ENCODE assay signal across 2 cellular contexts in the genomic region with DNA sequence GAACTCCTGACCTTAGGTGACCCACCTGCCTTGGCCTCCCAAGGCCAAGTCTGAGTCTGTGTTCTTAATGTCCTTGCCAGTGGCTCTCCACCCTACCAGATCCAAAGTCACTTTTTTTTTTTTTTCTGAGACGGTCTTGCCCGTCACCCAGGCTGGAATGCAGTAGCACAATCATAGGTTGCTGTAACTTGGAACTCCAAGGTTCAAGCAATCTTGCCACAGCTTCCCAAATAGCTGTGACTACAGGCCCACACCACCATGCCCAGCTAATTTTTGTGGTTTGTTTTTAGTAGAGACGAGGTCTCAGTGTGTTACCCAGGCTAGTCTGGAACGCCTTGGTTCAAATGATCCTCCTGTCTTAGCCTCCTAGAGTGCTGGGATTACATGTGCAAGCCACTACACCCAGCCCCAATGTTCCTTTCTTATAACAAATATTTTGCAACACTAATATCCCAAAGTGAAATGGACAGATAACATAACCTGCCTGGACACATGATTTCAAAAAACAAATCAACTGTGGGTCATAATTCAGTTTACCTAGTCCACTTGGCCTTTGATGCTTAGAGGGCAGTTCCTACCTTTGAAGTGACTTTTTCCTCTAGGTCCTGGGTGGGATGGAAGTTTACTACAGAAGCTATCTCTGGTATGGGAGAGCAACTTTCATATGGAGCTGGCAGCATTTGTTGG.
TF ChIP-seq lines count a peak whose summit lies in the region.

No MANE protein-coding gene starts in this region.

TF ChIP-seq in WTC11, 78 proteins besides CTCF, POLR2A, EP300 and RAD21:
- TF ChIP-seq FOXP1 (CRISPR knock-in tag; IDR thresholded peaks at IDR 0.05; ENCODE audit: borderline replicate concordance) (no peak), ZNF138 (CRISPR knock-in tag; conservative IDR thresholded peaks at IDR 0.05) (no peak), TEAD1 (CRISPR knock-in tag; IDR thresholded peaks at IDR 0.05) (no peak), IRF2 (CRISPR knock-in tag; IDR thresholded peaks at IDR 0.05; ENCODE audit: borderline replicate concordance, low read depth) (no peak), FOXP4 (CRISPR knock-in tag; IDR thresholded peaks at IDR 0.05) (no peak), RELA (CRISPR knock-in tag; IDR thresholded peaks at IDR 0.05; ENCODE audit: borderline replicate concordance) (no peak), RORB (CRISPR knock-in tag; IDR thresholded peaks at IDR 0.05) (no peak), USF1 (CRISPR knock-in tag; IDR thresholded peaks at IDR 0.05) (no peak), PREB (CRISPR knock-in tag; IDR thresholded peaks at IDR 0.05; ENCODE audit: borderline replicate concordance) (no peak), ATF3 (CRISPR knock-in tag; conservative IDR thresholded peaks at IDR 0.05) (no peak), TEAD4 (CRISPR knock-in tag; IDR thresholded peaks at IDR 0.05) (no peak), ATF1 (CRISPR knock-in tag; IDR thresholded peaks at IDR 0.05) (no peak), GABPB1 (CRISPR knock-in tag; IDR thresholded peaks at IDR 0.05) (no peak)

TF ChIP-seq in HepG2, 621 proteins besides CTCF, POLR2A, EP300 and RAD21 (continues in another document):
- TF ChIP-seq, protein P1, sequence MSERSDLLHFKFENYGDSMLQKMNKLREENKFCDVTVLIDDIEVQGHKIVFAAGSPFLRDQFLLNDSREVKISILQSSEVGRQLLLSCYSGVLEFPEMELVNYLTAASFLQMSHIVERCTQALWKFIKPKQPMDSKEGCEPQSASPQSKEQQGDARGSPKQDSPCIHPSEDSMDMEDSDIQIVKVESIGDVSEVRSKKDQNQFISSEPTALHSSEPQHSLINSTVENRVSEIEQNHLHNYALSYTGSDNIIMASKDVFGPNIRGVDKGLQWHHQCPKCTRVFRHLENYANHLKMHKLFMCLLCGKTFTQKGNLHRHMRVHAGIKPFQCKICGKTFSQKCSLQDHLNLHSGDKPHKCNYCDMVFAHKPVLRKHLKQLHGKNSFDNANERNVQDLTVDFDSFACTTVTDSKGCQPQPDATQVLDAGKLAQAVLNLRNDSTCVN (CRISPR knock-in tag; IDR thresholded peaks at IDR 0.05; ENCODE audit: borderline replicate concordance) = 0 out of 2 replicates have a peak, but pooled peaks have one; percentile 29
- TF ChIP-seq ZFP1 (CRISPR knock-in tag; IDR thresholded peaks at IDR 0.05) = peak; percentile 66; the same call in 1 of the 2 replicates
- TF ChIP-seq SAP130 (CRISPR knock-in tag; IDR thresholded peaks at IDR 0.05; ENCODE audit: low read depth) = peak; percentile 85
- no peak for TF ChIP-seq ZFP36L2 (CRISPR knock-in tag; IDR thresholded peaks at IDR 0.05)
- TF ChIP-seq, protein P2, sequence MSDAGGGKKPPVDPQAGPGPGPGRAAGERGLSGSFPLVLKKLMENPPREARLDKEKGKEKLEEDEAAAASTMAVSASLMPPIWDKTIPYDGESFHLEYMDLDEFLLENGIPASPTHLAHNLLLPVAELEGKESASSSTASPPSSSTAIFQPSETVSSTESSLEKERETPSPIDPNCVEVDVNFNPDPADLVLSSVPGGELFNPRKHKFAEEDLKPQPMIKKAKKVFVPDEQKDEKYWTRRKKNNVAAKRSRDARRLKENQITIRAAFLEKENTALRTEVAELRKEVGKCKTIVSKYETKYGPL (CRISPR knock-in tag; IDR thresholded peaks at IDR 0.05) = no peak
- peak; percentile 80; the same call in 1 of the 2 replicates for TF ChIP-seq HMG20A (CRISPR knock-in tag; IDR thresholded peaks at IDR 0.05; ENCODE audit: borderline replicate concordance)
- TF ChIP-seq HNF1A (IDR thresholded peaks at IDR 0.05; ENCODE audit: low read depth) = 0 out of 2 replicates have a peak, but pooled peaks have one; percentile 32
- TF ChIP-seq HNF1A (CRISPR knock-in tag; IDR thresholded peaks at IDR 0.05; ENCODE audit: borderline replicate concordance) = peak; percentile 25; the same call in 1 of the 2 replicates
- TF ChIP-seq ZNF12 (CRISPR knock-in tag; IDR thresholded peaks at IDR 0.05) = peak; percentile 78
- peak; percentile 76 for TF ChIP-seq NCOA2 (CRISPR knock-in tag; IDR thresholded peaks at IDR 0.05)
- TF ChIP-seq ZNF878 (CRISPR knock-in tag; IDR thresholded peaks at IDR 0.05) = peak; percentile 80; the same call in 1 of the 2 replicates
- TF ChIP-seq FOXA1 (IDR thresholded peaks at IDR 0.05) = no peak
- TF ChIP-seq FOXA1 (CRISPR knock-in tag; IDR thresholded peaks at IDR 0.05) = peak; percentile 76; the same call in 1 of the 2 replicates
- TF ChIP-seq, protein P3, sequence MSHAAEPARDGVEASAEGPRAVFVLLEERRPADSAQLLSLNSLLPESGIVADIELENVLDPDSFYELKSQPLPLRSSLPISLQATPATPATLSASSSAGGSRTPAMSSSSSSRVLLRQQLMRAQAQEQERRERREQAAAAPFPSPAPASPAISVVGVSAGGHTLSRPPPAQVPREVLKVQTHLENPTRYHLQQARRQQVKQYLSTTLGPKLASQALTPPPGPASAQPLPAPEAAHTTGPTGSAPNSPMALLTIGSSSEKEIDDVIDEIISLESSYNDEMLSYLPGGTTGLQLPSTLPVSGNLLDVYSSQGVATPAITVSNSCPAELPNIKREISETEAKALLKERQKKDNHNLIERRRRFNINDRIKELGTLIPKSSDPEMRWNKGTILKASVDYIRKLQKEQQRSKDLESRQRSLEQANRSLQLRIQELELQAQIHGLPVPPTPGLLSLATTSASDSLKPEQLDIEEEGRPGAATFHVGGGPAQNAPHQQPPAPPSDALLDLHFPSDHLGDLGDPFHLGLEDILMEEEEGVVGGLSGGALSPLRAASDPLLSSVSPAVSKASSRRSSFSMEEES (CRISPR knock-in tag; IDR thresholded peaks at IDR 0.05) = peak; percentile 86; the same call in 1 of the 2 replicates
- TF ChIP-seq, protein P4, sequence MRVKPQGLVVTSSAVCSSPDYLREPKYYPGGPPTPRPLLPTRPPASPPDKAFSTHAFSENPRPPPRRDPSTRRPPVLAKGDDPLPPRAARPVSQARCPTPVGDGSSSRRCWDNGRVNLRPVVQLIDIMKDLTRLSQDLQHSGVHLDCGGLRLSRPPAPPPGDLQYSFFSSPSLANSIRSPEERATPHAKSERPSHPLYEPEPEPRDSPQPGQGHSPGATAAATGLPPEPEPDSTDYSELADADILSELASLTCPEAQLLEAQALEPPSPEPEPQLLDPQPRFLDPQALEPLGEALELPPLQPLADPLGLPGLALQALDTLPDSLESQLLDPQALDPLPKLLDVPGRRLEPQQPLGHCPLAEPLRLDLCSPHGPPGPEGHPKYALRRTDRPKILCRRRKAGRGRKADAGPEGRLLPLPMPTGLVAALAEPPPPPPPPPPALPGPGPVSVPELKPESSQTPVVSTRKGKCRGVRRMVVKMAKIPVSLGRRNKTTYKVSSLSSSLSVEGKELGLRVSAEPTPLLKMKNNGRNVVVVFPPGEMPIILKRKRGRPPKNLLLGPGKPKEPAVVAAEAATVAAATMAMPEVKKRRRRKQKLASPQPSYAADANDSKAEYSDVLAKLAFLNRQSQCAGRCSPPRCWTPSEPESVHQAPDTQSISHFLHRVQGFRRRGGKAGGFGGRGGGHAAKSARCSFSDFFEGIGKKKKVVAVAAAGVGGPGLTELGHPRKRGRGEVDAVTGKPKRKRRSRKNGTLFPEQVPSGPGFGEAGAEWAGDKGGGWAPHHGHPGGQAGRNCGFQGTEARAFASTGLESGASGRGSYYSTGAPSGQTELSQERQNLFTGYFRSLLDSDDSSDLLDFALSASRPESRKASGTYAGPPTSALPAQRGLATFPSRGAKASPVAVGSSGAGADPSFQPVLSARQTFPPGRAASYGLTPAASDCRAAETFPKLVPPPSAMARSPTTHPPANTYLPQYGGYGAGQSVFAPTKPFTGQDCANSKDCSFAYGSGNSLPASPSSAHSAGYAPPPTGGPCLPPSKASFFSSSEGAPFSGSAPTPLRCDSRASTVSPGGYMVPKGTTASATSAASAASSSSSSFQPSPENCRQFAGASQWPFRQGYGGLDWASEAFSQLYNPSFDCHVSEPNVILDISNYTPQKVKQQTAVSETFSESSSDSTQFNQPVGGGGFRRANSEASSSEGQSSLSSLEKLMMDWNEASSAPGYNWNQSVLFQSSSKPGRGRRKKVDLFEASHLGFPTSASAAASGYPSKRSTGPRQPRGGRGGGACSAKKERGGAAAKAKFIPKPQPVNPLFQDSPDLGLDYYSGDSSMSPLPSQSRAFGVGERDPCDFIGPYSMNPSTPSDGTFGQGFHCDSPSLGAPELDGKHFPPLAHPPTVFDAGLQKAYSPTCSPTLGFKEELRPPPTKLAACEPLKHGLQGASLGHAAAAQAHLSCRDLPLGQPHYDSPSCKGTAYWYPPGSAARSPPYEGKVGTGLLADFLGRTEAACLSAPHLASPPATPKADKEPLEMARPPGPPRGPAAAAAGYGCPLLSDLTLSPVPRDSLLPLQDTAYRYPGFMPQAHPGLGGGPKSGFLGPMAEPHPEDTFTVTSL (CRISPR knock-in tag; IDR thresholded peaks at IDR 0.05; ENCODE audit: borderline replicate concordance) = peak; percentile 80; the same call in 1 of the 2 replicates
- TF ChIP-seq ELF3 (CRISPR knock-in tag; IDR thresholded peaks at IDR 0.05) = peak; percentile 77
- peak; percentile 67; the same call in 1 of the 2 replicates for TF ChIP-seq PPARG (CRISPR knock-in tag; conservative IDR thresholded peaks at IDR 0.05)
- TF ChIP-seq, protein P5, sequence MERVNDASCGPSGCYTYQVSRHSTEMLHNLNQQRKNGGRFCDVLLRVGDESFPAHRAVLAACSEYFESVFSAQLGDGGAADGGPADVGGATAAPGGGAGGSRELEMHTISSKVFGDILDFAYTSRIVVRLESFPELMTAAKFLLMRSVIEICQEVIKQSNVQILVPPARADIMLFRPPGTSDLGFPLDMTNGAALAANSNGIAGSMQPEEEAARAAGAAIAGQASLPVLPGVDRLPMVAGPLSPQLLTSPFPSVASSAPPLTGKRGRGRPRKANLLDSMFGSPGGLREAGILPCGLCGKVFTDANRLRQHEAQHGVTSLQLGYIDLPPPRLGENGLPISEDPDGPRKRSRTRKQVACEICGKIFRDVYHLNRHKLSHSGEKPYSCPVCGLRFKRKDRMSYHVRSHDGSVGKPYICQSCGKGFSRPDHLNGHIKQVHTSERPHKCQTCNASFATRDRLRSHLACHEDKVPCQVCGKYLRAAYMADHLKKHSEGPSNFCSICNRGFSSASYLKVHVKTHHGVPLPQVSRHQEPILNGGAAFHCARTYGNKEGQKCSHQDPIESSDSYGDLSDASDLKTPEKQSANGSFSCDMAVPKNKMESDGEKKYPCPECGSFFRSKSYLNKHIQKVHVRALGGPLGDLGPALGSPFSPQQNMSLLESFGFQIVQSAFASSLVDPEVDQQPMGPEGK (CRISPR knock-in tag; IDR thresholded peaks at IDR 0.05) = peak; percentile 43; the same call in 1 of the 2 replicates
- peak; percentile 66; the same call in 1 of the 2 replicates for TF ChIP-seq ZNF124 (CRISPR knock-in tag; IDR thresholded peaks at IDR 0.05)
- TF ChIP-seq ZNF792 (CRISPR knock-in tag; IDR thresholded peaks at IDR 0.05) = peak; percentile 46; the same call in 1 of the 2 replicates
- TF ChIP-seq MED1 (CRISPR knock-in tag; IDR thresholded peaks at IDR 0.05) = peak; percentile 86
- no peak for TF ChIP-seq NR0B2 (CRISPR knock-in tag; IDR thresholded peaks at IDR 0.05)
- TF ChIP-seq BRCA1 (CRISPR knock-in tag; IDR thresholded peaks at IDR 0.05) = no peak; the same call in 1 of the 2 replicates
- TF ChIP-seq SOX5 (CRISPR knock-in tag; IDR thresholded peaks at IDR 0.05; ENCODE audit: borderline replicate concordance) = peak; percentile 83
- 0 out of 2 replicates have a peak, but pooled peaks have one; percentile 51 for TF ChIP-seq ZNF232 (CRISPR knock-in tag; IDR thresholded peaks at IDR 0.05; ENCODE audit: borderline replicate concordance)
- TF ChIP-seq, protein P6, sequence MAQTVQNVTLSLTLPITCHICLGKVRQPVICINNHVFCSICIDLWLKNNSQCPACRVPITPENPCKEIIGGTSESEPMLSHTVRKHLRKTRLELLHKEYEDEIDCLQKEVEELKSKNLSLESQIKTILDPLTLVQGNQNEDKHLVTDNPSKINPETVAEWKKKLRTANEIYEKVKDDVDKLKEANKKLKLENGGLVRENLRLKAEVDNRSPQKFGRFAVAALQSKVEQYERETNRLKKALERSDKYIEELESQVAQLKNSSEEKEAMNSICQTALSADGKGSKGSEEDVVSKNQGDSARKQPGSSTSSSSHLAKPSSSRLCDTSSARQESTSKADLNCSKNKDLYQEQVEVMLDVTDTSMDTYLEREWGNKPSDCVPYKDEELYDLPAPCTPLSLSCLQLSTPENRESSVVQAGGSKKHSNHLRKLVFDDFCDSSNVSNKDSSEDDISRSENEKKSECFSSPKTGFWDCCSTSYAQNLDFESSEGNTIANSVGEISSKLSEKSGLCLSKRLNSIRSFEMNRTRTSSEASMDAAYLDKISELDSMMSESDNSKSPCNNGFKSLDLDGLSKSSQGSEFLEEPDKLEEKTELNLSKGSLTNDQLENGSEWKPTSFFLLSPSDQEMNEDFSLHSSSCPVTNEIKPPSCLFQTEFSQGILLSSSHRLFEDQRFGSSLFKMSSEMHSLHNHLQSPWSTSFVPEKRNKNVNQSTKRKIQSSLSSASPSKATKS (CRISPR knock-in tag; IDR thresholded peaks at IDR 0.05) = peak; percentile 48; the same call in 1 of the 2 replicates
- TF ChIP-seq HNRNPL (IDR thresholded peaks at IDR 0.05; ENCODE audit: low read depth, low read length) = no peak
- peak; percentile 69; the same call in 1 of the 2 replicates for TF ChIP-seq CREM (IDR thresholded peaks at IDR 0.05)
- TF ChIP-seq CREM (CRISPR knock-in tag; IDR thresholded peaks at IDR 0.05) = no peak
- peak; percentile 61 for TF ChIP-seq CEBPB (IDR thresholded peaks at IDR 0.05; ENCODE audit: borderline replicate concordance, low read depth, low read length)
- TF ChIP-seq ERF (CRISPR knock-in tag; IDR thresholded peaks at IDR 0.05) = peak; percentile 42; the same call in 1 of the 2 replicates
